23 cellular contexts compared by ENCODE assay signal in genomic region chr20:38663660-38664059, GRCh38.
DNase-seq lines count a peak whose midpoint lies in the region; ATAC-seq, FAIRE-seq and TF ChIP-seq lines count a peak whose summit lies in the region.
"Had no signal": no experiment of that assay in that cellular context is flagged by ENCODE, and none has a peak within 500 bp of the region (broad histone marks: within the 10 kb centered on the region; RNA-seq: fewer than 3 reads in every experiment).

No MANE protein-coding gene starts in this region.

- BruUV-seq in K562 (replicated peaks; lab: Mats Ljungman, UMichigan) = no TSS peak

- no peaks in the 10 kb centered on the region for H3K4me1 ChIP-seq in RWPE2 (ENCODE audit: insufficient read depth, poor library complexity, severe bottlenecking)
- H3K4me1 ChIP-seq in K562 (replicated peaks in 1 of 2; ENCODE audit: control insufficient read depth in 2 of 2, insufficient read depth in 2 of 2, low read length in 2 of 2) = peaks cover 20 to 24% of the 10 kb centered on the region in 2 experiments
- H3K4me1 ChIP-seq: A549 had no signal

- TF ChIP-seq CTCF in RWPE2 (IDR thresholded peaks at IDR 0.05; ENCODE audit: poor library complexity, severe bottlenecking) (no peak), K562 (IDR thresholded peaks at IDR 0.05 in 2 of 3, conservative IDR thresholded peaks at IDR 0.05 in 1 of 3; ENCODE audit: insufficient read depth in 2 of 3, low read depth in 1 of 3, low read length in 3 of 3) (no peak), endothelial cell (IDR thresholded peaks at IDR 0.05; ENCODE audit: unreplicated experiment) (no peak)

- CTCF ChIA-PET in K562 (lab: Yijun Ruan, JAX; ENCODE audit: low intra/inter-chr PET ratio) = no interaction called here

- peak; percentile 54 for DNase-seq in RWPE2 (ENCODE audit: low spot score)
- DNase-seq in K562 (ENCODE audit: extremely low read depth in 1 of 4, low spot score in 3 of 4) = no peak
- DNase-seq in endothelial cell (ENCODE audit: low spot score) = no peak
- no peak for DNase-seq in stimulated activated effector memory CD8-positive, alpha-beta T cell treated with anti-CD3 and anti-CD28 coated beads, Interleukin-12 subunit alpha, Interleukin-12 subunit beta, amount 100 ng/mL, for 72 hours (ENCODE audit: low spot score in 2 of 2)
- no peak for DNase-seq in A172 (ENCODE audit: low spot score)
- no peak for DNase-seq in T-helper 17 cell
- DNase-seq in SKM-1 treated with dmso at 0.1 percent for 144 hours (lab: John Stamatoyannopoulos, UW; ENCODE audit: unreplicated experiment) = no peak
- DNase-seq: 8988T; AML-193; Caco-2; Calu3; CD4-positive, alpha-beta T cell; CD8-positive, alpha-beta T cell; DMS79 treated with DMSO at 0.1 percent for 48 hours; GF-D8 had no signal

- H3K4me1 Mint-ChIP-seq in endothelial cell (ENCODE audit: unreplicated experiment) = peaks cover 17% of the 10 kb centered on the region
- H3K4me1 Mint-ChIP-seq in stimulated activated effector memory CD8-positive, alpha-beta T cell treated with anti-CD3 and anti-CD28 coated beads, Interleukin-12 subunit alpha, Interleukin-12 subunit beta, amount 100 ng/mL, for 72 hours = no peaks in the 10 kb centered on the region
- H3K4me1 Mint-ChIP-seq in T-helper 17 cell = peaks cover 5% of the 10 kb centered on the region
- H3K4me1 Mint-ChIP-seq: B cell had no signal

- no peak overlapping the region for H3K27ac Mint-ChIP-seq in endothelial cell (ENCODE audit: unreplicated experiment)
- H3K27ac Mint-ChIP-seq in stimulated activated effector memory CD8-positive, alpha-beta T cell treated with anti-CD3 and anti-CD28 coated beads, Interleukin-12 subunit alpha, Interleukin-12 subunit beta, amount 100 ng/mL, for 72 hours = peak overlapping the region; percentile 8
- no peak overlapping the region for H3K27ac Mint-ChIP-seq in T-helper 17 cell
- H3K27ac Mint-ChIP-seq: B cell; CD4-positive, alpha-beta T cell; CD8-positive, alpha-beta T cell had no signal

- H3K27ac ChIP-seq in RWPE2 (ENCODE audit: poor library complexity, severe bottlenecking) (no peak overlapping the region), K562 (ENCODE audit: extremely low read depth, low read depth, low read length) (no peak overlapping the region)
- H3K27ac ChIP-seq: A549; BLaER1 treated with 17β-estradiol and CSF1 and Interleukin-3, amounts not matched to agents 10 nM and 100 nM; C4-2B had no signal

- H3K9me3 Mint-ChIP-seq in endothelial cell (ENCODE audit: unreplicated experiment) = no peaks in the 10 kb centered on the region
- no peaks in the 10 kb centered on the region for H3K9me3 Mint-ChIP-seq in stimulated activated effector memory CD8-positive, alpha-beta T cell treated with anti-CD3 and anti-CD28 coated beads, Interleukin-12 subunit alpha, Interleukin-12 subunit beta, amount 100 ng/mL, for 72 hours
- H3K9me3 Mint-ChIP-seq: CD4-positive, alpha-beta T cell; CD8-positive, alpha-beta T cell had no signal

- H3K27me3 Mint-ChIP-seq in endothelial cell (ENCODE audit: unreplicated experiment) (peaks cover 9% of the 10 kb centered on the region), T-helper 17 cell (peaks cover 59% of the 10 kb centered on the region)

- H3K4me3 Mint-ChIP-seq in endothelial cell (ENCODE audit: unreplicated experiment) = peak overlapping the region; percentile 42
- no peak overlapping the region for H3K4me3 Mint-ChIP-seq in stimulated activated effector memory CD8-positive, alpha-beta T cell treated with anti-CD3 and anti-CD28 coated beads, Interleukin-12 subunit alpha, Interleukin-12 subunit beta, amount 100 ng/mL, for 72 hours
- no peak overlapping the region for H3K4me3 Mint-ChIP-seq in T-helper 17 cell
- H3K4me3 Mint-ChIP-seq: B cell; CD4-positive, alpha-beta T cell; CD8-positive, alpha-beta T cell had no signal

- TF ChIP-seq RAD21 in K562 (CRISPR knock-in tag; conservative IDR thresholded peaks at IDR 0.05 in 1 of 2, IDR thresholded peaks at IDR 0.05 in 1 of 2) = no peak

- H3K27me3 ChIP-seq in RWPE2 (ENCODE audit: insufficient read depth, poor library complexity, severe bottlenecking) = peaks cover 29% of the 10 kb centered on the region
- no peaks in the 10 kb centered on the region for H3K27me3 ChIP-seq in K562 (ENCODE audit: control insufficient read depth in 2 of 2, insufficient read depth in 2 of 2, low read length in 2 of 2)
- H3K27me3 ChIP-seq: BLaER1 treated with 17β-estradiol and CSF1 and Interleukin-3, amounts not matched to agents 10 nM and 100 nM had no signal

- H3K36me3 Mint-ChIP-seq in endothelial cell (ENCODE audit: low read depth, unreplicated experiment) (peaks cover 6% of the 10 kb centered on the region), T-helper 17 cell (ENCODE audit: low read depth) (peaks cover 5% of the 10 kb centered on the region)
- H3K36me3 Mint-ChIP-seq in stimulated activated effector memory CD8-positive, alpha-beta T cell treated with anti-CD3 and anti-CD28 coated beads, Interleukin-12 subunit alpha, Interleukin-12 subunit beta, amount 100 ng/mL, for 72 hours = no peaks in the 10 kb centered on the region
- H3K36me3 Mint-ChIP-seq: CD8-positive, alpha-beta T cell had no signal

- no peak for TF ChIP-seq EP300 in K562 (IDR thresholded peaks at IDR 0.05; ENCODE audit: low read length)

- H3K9me1 ChIP-seq in K562 (ENCODE audit: control insufficient read depth, insufficient read depth, low read length) = no peaks in the 10 kb centered on the region

- WGBS in K562 (ENCODE audit: insufficient coverage, low coverage, missing lambda C conversion rate) = 37% methylated on average over 3 of the region's 3 CpGs

- H3K36me3 ChIP-seq in RWPE2 (ENCODE audit: low read depth) (no peaks in the 10 kb centered on the region), K562 (ENCODE audit: control insufficient read depth, insufficient read depth, low read length) (no peaks in the 10 kb centered on the region)
- H3K36me3 ChIP-seq: BLaER1 treated with 17β-estradiol and CSF1 and Interleukin-3, amounts not matched to agents 10 nM and 100 nM had no signal

- H3K9me3 ChIP-seq in RWPE2 (ENCODE audit: severe bottlenecking) (no peaks in the 10 kb centered on the region), K562 (replicated peaks; ENCODE audit: control insufficient read depth, insufficient read depth, low read depth, low read length) (no peaks in the 10 kb centered on the region), T-helper 17 cell (ENCODE audit: control insufficient read depth, low read length, poor library complexity, severe bottlenecking) (peaks cover 2% of the 10 kb centered on the region)
- H3K9me3 ChIP-seq: A549; BLaER1 treated with 17β-estradiol and CSF1 and Interleukin-3, amounts not matched to agents 10 nM and 100 nM; Caco-2 had no signal

- H3K4me2 ChIP-seq in K562 (ENCODE audit: insufficient read depth, low read length) = no peak overlapping the region
- H3K4me2 ChIP-seq: A549; BLaER1 treated with 17β-estradiol and CSF1 and Interleukin-3, amounts not matched to agents 10 nM and 100 nM had no signal

- POLR2A ChIA-PET in K562 (lab: Yijun Ruan, JAX) = no interaction called here

- in situ Hi-C loops in K562 (cut with MboI) = no loop called here

- no peak overlapping the region for H3K4me3 ChIP-seq in RWPE2 (ENCODE audit: severe bottlenecking)
- H3K4me3 ChIP-seq in K562 = no peak overlapping the region
- H3K4me3 ChIP-seq: A549; BLaER1 treated with 17β-estradiol and CSF1 and Interleukin-3, amounts not matched to agents 10 nM and 100 nM had no signal

- intact Hi-C loops in K562 (cut with micrococcal nuclease) = no loop called here

- no peak overlapping the region for H3K9ac ChIP-seq in K562 (ENCODE audit: insufficient read depth in 1 of 2, low read depth in 2 of 2, low read length in 2 of 2)
- H3K9ac ChIP-seq: BLaER1 treated with 17β-estradiol and CSF1 and Interleukin-3, amounts not matched to agents 10 nM and 100 nM had no signal

- no peaks in the 10 kb centered on the region for H3K79me2 ChIP-seq in K562 (ENCODE audit: control insufficient read depth, insufficient read depth, low read length)

- FAIRE-seq in K562 (lab: Jason Lieb, UNC) = no peak
- FAIRE-seq: A549, D721Med, G401.6, GM12891, GM19239 had no signal

- H2AFZ ChIP-seq in K562 (ENCODE audit: low read depth, low read length) = no peak overlapping the region

- ATAC-seq in RWPE2 (ENCODE audit: low read depth) = no peak
- ATAC-seq in K562 = no peak
- no peak for ATAC-seq in stimulated activated effector memory CD8-positive, alpha-beta T cell treated with anti-CD3 and anti-CD28 coated beads, Interleukin-12 subunit alpha, Interleukin-12 subunit beta, amount 100 ng/mL, for 72 hours
- no peak for ATAC-seq in T-helper 17 cell
- ATAC-seq: A549; CD8-positive, alpha-beta T cell had no signal

- TF ChIP-seq POLR2A in K562 (conservative IDR thresholded peaks at IDR 0.05) = no peak

- no peaks in the 10 kb centered on the region for H4K20me1 ChIP-seq in K562 (replicated peaks; ENCODE audit: control insufficient read depth, insufficient read depth, low read length)
- H4K20me1 ChIP-seq: BLaER1 treated with 17β-estradiol and CSF1 and Interleukin-3, amounts not matched to agents 10 nM and 100 nM had no signal

TF ChIP-seq in K562, 482 proteins besides CTCF, POLR2A, EP300 and RAD21:
- TF ChIP-seq PHB2 (IDR thresholded peaks at IDR 0.05; ENCODE audit: low read depth) (no peak), BCOR (IDR thresholded peaks at IDR 0.05) (peak; percentile 89), KDM1A (IDR thresholded peaks at IDR 0.05) (peak; percentile 14 to 53; a peak in 1 of 4 replicates), PTBP1 (IDR thresholded peaks at IDR 0.05; ENCODE audit: low read depth, low read length) (0 out of 2 replicates have a peak, but pooled peaks have one; percentile 34), SMARCA5 (IDR thresholded peaks at IDR 0.05) (0 out of 2 replicates have a peak, but pooled peaks have one; percentile 13), HDAC2 (IDR thresholded peaks at IDR 0.05) (peak; percentile 65; the same call in 1 of the 2 replicates), SMARCC2 (IDR thresholded peaks at IDR 0.05; ENCODE audit: low read depth) (no peak), RBM25 (IDR thresholded peaks at IDR 0.05; ENCODE audit: low read depth, low read length, severe bottlenecking) (peak; percentile 86), TCF3 (CRISPR knock-in tag; IDR thresholded peaks at IDR 0.05) (no peak), ADNP (tag; IDR thresholded peaks at IDR 0.05) (peak; percentile 71)
